Comparison of ENCODE assay signal across 10 cellular contexts in genomic region chr7:610531-611280, GRCh38.
DNase-seq lines count a peak whose midpoint lies in the region; ATAC-seq, FAIRE-seq and TF ChIP-seq lines count a peak whose summit lies in the region.
"Had no signal": no experiment of that assay in that cellular context is flagged by ENCODE, and none has a peak within 500 bp of the region (broad histone marks: within the 10 kb centered on the region; RNA-seq: fewer than 3 reads in every experiment).

No MANE protein-coding gene starts in this region.

- ATAC-seq in stimulated activated memory B cell treated with anti-CD40 and anti-IgM and Interleukin-4, amounts not matched to agents 10 μg/mL and 1 μg/mL and 100 μg/mL, for 72 hours, result peak; percentile 51
- no peak for ATAC-seq in GM19467 (IDR thresholded peaks at IDR 0.05; ENCODE audit: unreplicated experiment)

- H3K27ac ChIP-seq in OCI-LY1 (ENCODE audit: low read depth, low read length, poor library complexity, severe bottlenecking) (peak overlapping the region; percentile 49), kidney (ENCODE audit: low read depth in 2 of 2, low read length in 2 of 2) (peak overlapping the region; percentile 63 to 72)
- H3K27ac ChIP-seq: prostate gland had no signal

- H3K36me3 ChIP-seq in OCI-LY1 (ENCODE audit: insufficient read depth, low read length), result 0 out of 2 replicates have a peak, but pooled peaks cover 5% of the 10 kb centered on the region
- H3K36me3 ChIP-seq in kidney (ENCODE audit: control insufficient read depth in 1 of 2, insufficient read depth in 2 of 2, low read length in 2 of 2), result no peaks in the 10 kb centered on the region
- H3K36me3 ChIP-seq: prostate gland had no signal

- H3K4me1 Mint-ChIP-seq in brain, result peaks cover 16% of the 10 kb centered on the region
- peaks cover 23% of the 10 kb centered on the region for H3K4me1 Mint-ChIP-seq in stimulated activated memory B cell treated with anti-CD40 and anti-IgM and Interleukin-4, amounts not matched to agents 10 μg/mL and 1 μg/mL and 100 μg/mL, for 72 hours

- no peaks in the 10 kb centered on the region for H3K36me3 Mint-ChIP-seq in brain
- H3K36me3 Mint-ChIP-seq in stimulated activated memory B cell treated with anti-CD40 and anti-IgM and Interleukin-4, amounts not matched to agents 10 μg/mL and 1 μg/mL and 100 μg/mL, for 72 hours, result peaks cover 22% of the 10 kb centered on the region

- peak overlapping the region in 1 of 5 experiments; percentile 43 for H3K4me3 Mint-ChIP-seq in brain
- no peak overlapping the region for H3K4me3 Mint-ChIP-seq in stimulated activated memory B cell treated with anti-CD40 and anti-IgM and Interleukin-4, amounts not matched to agents 10 μg/mL and 1 μg/mL and 100 μg/mL, for 72 hours

- no peaks in the 10 kb centered on the region for H3K9me2 ChIP-seq in OCI-LY1 (ENCODE audit: low read depth, low read length)

- H3K4me3 ChIP-seq in OCI-LY1 (ENCODE audit: low read depth, low read length, poor library complexity, severe bottlenecking), result no peak overlapping the region
- H3K4me3 ChIP-seq in kidney (ENCODE audit: low read length in 2 of 2), result no peak overlapping the region
- H3K4me3 ChIP-seq: prostate gland had no signal

- H3K79me2 ChIP-seq in OCI-LY1 (ENCODE audit: insufficient read depth, low read length), result no peaks in the 10 kb centered on the region

- H3K9ac ChIP-seq in OCI-LY1 (ENCODE audit: low read length) (no peak overlapping the region), kidney (ENCODE audit: low read length in 2 of 2) (peak overlapping the region in 1 of 2 donors; percentile 1)

- no peak overlapping the region for H3K4me2 ChIP-seq in OCI-LY1 (ENCODE audit: low read length)

- DNase-seq in kidney (peak; percentile 88), COLO668 (lab: John Stamatoyannopoulos, UW; ENCODE audit: unreplicated experiment) (no peak), D341Med (ENCODE audit: low spot score) (no peak), COLO829 (ENCODE audit: low spot score) (no peak)
- DNase-seq: NCI-H1092 treated with DMSO at 0.1 percent for 48 hours had no signal

- H4K20me1 ChIP-seq in OCI-LY1 (ENCODE audit: insufficient read depth, low read length), result no peaks in the 10 kb centered on the region

- no peak for TF ChIP-seq CTCF in OCI-LY1 (IDR thresholded peaks at IDR 0.05; ENCODE audit: low read length)
- no peak for TF ChIP-seq CTCF in brain (conservative IDR thresholded peaks at IDR 0.05)
- no peak for TF ChIP-seq CTCF in kidney (IDR thresholded peaks at IDR 0.05; ENCODE audit: borderline replicate concordance, extremely low read depth, insufficient read depth)

- H3K4me1 ChIP-seq in OCI-LY1 (ENCODE audit: insufficient read depth, low read length, severe bottlenecking) (peaks cover 15% of the 10 kb centered on the region), kidney (ENCODE audit: control insufficient read depth in 1 of 2, insufficient read depth in 1 of 2, low read depth in 1 of 2, low read length in 2 of 2) (peaks cover 2 to 18% of the 10 kb centered on the region in 2 donors)

- no peaks in the 10 kb centered on the region for H3F3A ChIP-seq in OCI-LY1 (ENCODE audit: insufficient read depth, low read length)

- H3K27me3 ChIP-seq in OCI-LY1 (ENCODE audit: insufficient read depth, low read length), result no peaks in the 10 kb centered on the region

- H3K27me3 Mint-ChIP-seq in brain, result peaks cover 3% of the 10 kb centered on the region
- H3K27me3 Mint-ChIP-seq in stimulated activated memory B cell treated with anti-CD40 and anti-IgM and Interleukin-4, amounts not matched to agents 10 μg/mL and 1 μg/mL and 100 μg/mL, for 72 hours, result no peaks in the 10 kb centered on the region

- no peak for FAIRE-seq in kidney (lab: Jason Lieb, UNC)

- H3K9me3 ChIP-seq in OCI-LY1 (ENCODE audit: low read length) (no peaks in the 10 kb centered on the region), kidney (ENCODE audit: control insufficient read depth in 1 of 2, low read length in 2 of 2) (no peaks in the 10 kb centered on the region)
- H3K9me3 ChIP-seq: prostate gland had no signal

- H3K27ac Mint-ChIP-seq in brain, result peak overlapping the region; percentile 2 to 70 (median 30)
- peak overlapping the region; percentile 67 for H3K27ac Mint-ChIP-seq in stimulated activated memory B cell treated with anti-CD40 and anti-IgM and Interleukin-4, amounts not matched to agents 10 μg/mL and 1 μg/mL and 100 μg/mL, for 72 hours

- peaks cover 0 to 7% (median 1%) of the 10 kb centered on the region in 5 experiments for H3K9me3 Mint-ChIP-seq in brain
- peaks cover 14% of the 10 kb centered on the region for H3K9me3 Mint-ChIP-seq in stimulated activated memory B cell treated with anti-CD40 and anti-IgM and Interleukin-4, amounts not matched to agents 10 μg/mL and 1 μg/mL and 100 μg/mL, for 72 hours

- no peak overlapping the region for H2AFZ ChIP-seq in OCI-LY1 (ENCODE audit: low read length)

- intact Hi-C loops in kidney (cut with DNase I), result no loop called here
